ENCODE assay signal across 23 cellular contexts in the genomic region with DNA sequence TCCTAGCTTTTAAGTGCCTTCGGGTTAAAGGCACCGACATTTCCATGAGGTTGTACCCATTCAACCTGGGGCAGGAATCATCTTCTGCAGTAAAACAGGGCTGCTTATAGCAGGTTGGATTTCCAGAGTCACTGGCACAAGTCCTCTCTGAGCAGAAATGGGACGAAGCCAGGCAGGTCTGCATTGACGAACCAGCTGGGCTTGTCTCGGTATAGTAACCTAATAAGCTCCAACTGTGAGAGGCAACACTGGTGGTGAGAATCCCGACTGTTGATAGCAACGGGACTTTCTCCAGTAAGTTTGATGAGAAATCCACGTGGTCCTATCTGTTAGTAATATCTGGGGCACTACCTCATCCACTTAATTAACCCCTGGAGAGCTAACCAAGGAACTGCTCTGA.
"Had no signal": no experiment of that assay in that cellular context is flagged by ENCODE, and none has a peak within 500 bp of the region (broad histone marks: within the 10 kb centered on the region; RNA-seq: fewer than 3 reads in every experiment).

No MANE protein-coding gene starts in this region.

- H3K27ac Mint-ChIP-seq: naive thymus-derived CD8-positive, alpha-beta T cell had no signal

- H2AFZ ChIP-seq: hepatocyte had no signal

- H3K36me3 Mint-ChIP-seq: naive thymus-derived CD8-positive, alpha-beta T cell had no signal

- H3K36me3 ChIP-seq: gastroesophageal sphincter, heart left ventricle, left lung, ovary, right lobe of liver, stomach, thyroid gland had no signal

- H3K27me3 ChIP-seq: dorsolateral prefrontal cortex, gastroesophageal sphincter, hepatocyte, left lung, ovary, right lobe of liver, stomach, thyroid gland had no signal

- H3K4me3 ChIP-seq: dorsolateral prefrontal cortex, gastroesophageal sphincter, heart left ventricle, hepatocyte, left lung, ovary, right lobe of liver, stomach, thyroid gland had no signal

- ATAC-seq: gastroesophageal sphincter; heart left ventricle; left cardiac atrium; left lung; naive thymus-derived CD8-positive, alpha-beta T cell; right lobe of liver had no signal

- DNase-seq: dorsolateral prefrontal cortex; effector CD4-positive, alpha-beta T cell; foreskin fibroblast; heart left ventricle; left cardiac atrium; left lung; mesenchymal stem cell; midbrain; naive thymus-derived CD8-positive, alpha-beta T cell; occipital lobe; ovary; posterior cingulate gyrus; right lobe of liver; small intestine; stimulated activated CD4-positive, alpha-beta T cell treated with anti-CD3 and anti-CD28 coated beads, Interleukin-1b, Interleukin-23, amount 100 ng/mL, for 48 hours; stimulated activated CD4-positive, alpha-beta T cell treated with anti-CD3 and anti-CD28 coated beads, Interleukin-4, amount 100 ng/mL, for 1 hour; stimulated activated CD8-positive, alpha-beta memory T cell treated with anti-CD3 and anti-CD28 coated beads, Interleukin-4, amount 100 ng/mL, for 48 hours; stimulated activated naive CD4-positive, alpha-beta T cell treated with Interleukin-2 at 50 U/mL for 16 hours; stomach; thyroid gland; trophoblast cell had no signal

- H3K4me3 Mint-ChIP-seq: naive thymus-derived CD8-positive, alpha-beta T cell had no signal

- H3K4me1 Mint-ChIP-seq: naive thymus-derived CD8-positive, alpha-beta T cell had no signal

- H3K27ac ChIP-seq: dorsolateral prefrontal cortex, gastroesophageal sphincter, heart left ventricle, hepatocyte, left lung, ovary, right lobe of liver, stomach, thyroid gland had no signal

- H3K27me3 Mint-ChIP-seq: naive thymus-derived CD8-positive, alpha-beta T cell had no signal

- H3K4me1 ChIP-seq: gastroesophageal sphincter, heart left ventricle, left lung, right lobe of liver, stomach, thyroid gland had no signal

- H3K79me2 ChIP-seq: hepatocyte had no signal

- H3K4me2 ChIP-seq: hepatocyte had no signal

- H3K9me3 ChIP-seq: gastroesophageal sphincter, heart left ventricle, left lung, ovary, right lobe of liver, stomach, thyroid gland had no signal
